1 cellular context compared by ENCODE assay signal in the genomic region with DNA sequence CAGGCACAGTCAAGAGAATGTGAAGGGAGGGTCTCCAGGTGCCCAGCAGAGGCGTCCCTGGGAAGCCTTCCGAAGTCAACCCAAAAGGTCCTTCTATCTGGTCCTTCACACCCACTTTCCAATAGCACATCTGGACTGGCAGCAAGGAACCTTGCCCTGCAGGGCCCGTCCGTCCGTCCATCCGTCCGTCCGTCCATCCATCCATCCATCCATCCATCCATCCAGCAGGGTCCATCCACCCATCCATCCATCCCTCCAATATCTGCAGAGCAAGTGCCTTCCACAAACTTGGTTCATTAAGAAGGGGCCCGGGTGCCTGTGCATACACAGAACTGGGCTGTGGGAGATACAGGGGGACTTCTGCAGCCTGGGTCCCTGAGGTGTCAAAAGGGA.
TF ChIP-seq lines count a peak whose summit lies in the region.

No MANE protein-coding gene starts in this region.

TF ChIP-seq in IMR-90, 13 proteins besides CTCF, POLR2A, EP300 and RAD21:
- TF ChIP-seq RCOR1 (IDR thresholded peaks at IDR 0.05; ENCODE audit: insufficient replicate concordance, low read length): no peak
- TF ChIP-seq NFE2L2 (IDR thresholded peaks at IDR 0.05; ENCODE audit: low read depth, low read length): no peak
- no peak for TF ChIP-seq BHLHE40 (IDR thresholded peaks at IDR 0.05; ENCODE audit: low read depth, low read length)
- no peak for TF ChIP-seq MAFK (IDR thresholded peaks at IDR 0.05; ENCODE audit: low read depth, low read length)
- no peak for TF ChIP-seq SMC3 (IDR thresholded peaks at IDR 0.05; ENCODE audit: low read depth, low read length)
- TF ChIP-seq RFX5 (IDR thresholded peaks at IDR 0.05; ENCODE audit: low read depth, low read length): no peak
- no peak for TF ChIP-seq FOS (IDR thresholded peaks at IDR 0.05; ENCODE audit: low read depth, low read length)
- TF ChIP-seq, protein P1, sequence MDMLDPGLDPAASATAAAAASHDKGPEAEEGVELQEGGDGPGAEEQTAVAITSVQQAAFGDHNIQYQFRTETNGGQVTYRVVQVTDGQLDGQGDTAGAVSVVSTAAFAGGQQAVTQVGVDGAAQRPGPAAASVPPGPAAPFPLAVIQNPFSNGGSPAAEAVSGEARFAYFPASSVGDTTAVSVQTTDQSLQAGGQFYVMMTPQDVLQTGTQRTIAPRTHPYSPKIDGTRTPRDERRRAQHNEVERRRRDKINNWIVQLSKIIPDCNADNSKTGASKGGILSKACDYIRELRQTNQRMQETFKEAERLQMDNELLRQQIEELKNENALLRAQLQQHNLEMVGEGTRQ (IDR thresholded peaks at IDR 0.05; ENCODE audit: low read depth, low read length): no peak
- TF ChIP-seq CEBPB (IDR thresholded peaks at IDR 0.05; ENCODE audit: low read depth, low read length): no peak
- TF ChIP-seq ELK1 (IDR thresholded peaks at IDR 0.05; ENCODE audit: borderline replicate concordance, low read depth, low read length): no peak
- no peak for TF ChIP-seq MAZ (IDR thresholded peaks at IDR 0.05; ENCODE audit: borderline replicate concordance, low read depth, low read length)
- TF ChIP-seq MXI1 (IDR thresholded peaks at IDR 0.05; ENCODE audit: borderline replicate concordance, low read depth, low read length): no peak
- no peak for TF ChIP-seq CHD1 (IDR thresholded peaks at IDR 0.05; ENCODE audit: low read depth, low read length)
